ENCODE assay signal across 17 cellular contexts in genomic region chr4:144817081-144817480, GRCh38.
A peak's percentile ranks its signal among the peaks of the same experiment; 100 is the strongest.
DNase-seq lines count a peak whose midpoint lies in the region; ATAC-seq and TF ChIP-seq lines count a peak whose summit lies in the region.
"Had no signal": no experiment of that assay in that cellular context is flagged by ENCODE, and none has a peak within 500 bp of the region (broad histone marks: within the 10 kb centered on the region; RNA-seq: fewer than 3 reads in every experiment).

No MANE protein-coding gene starts in this region.

- ATAC-seq in activated T-cell treated with anti-CD3 and anti-CD28 coated beads, Interleukin-2, amount 50 U/mL, for 72 hours (replicated peaks in 1 of 2) = no peak
- ATAC-seq in HG03520 (IDR thresholded peaks at IDR 0.05; ENCODE audit: unreplicated experiment) = no peak
- ATAC-seq in GM19035 (IDR thresholded peaks at IDR 0.05; ENCODE audit: unreplicated experiment) = no peak
- ATAC-seq: CD8-positive, alpha-beta T cell had no signal

- no peak overlapping the region for H3K4me3 Mint-ChIP-seq in activated T-cell treated with anti-CD3 and anti-CD28 coated beads, Interleukin-2, amount 50 U/mL, for 72 hours
- H3K4me3 Mint-ChIP-seq in CD14-positive monocyte = no peak overlapping the region
- H3K4me3 Mint-ChIP-seq: CD4-positive, alpha-beta T cell; CD8-positive, alpha-beta T cell had no signal

- H3K4me3 ChIP-seq in fibroblast of pulmonary artery (replicated peaks; ENCODE audit: low read depth, low read length) = no peak overlapping the region
- H3K4me3 ChIP-seq: BLaER1 had no signal

- H3K36me3 Mint-ChIP-seq in activated T-cell treated with anti-CD3 and anti-CD28 coated beads, Interleukin-2, amount 50 U/mL, for 72 hours (ENCODE audit: insufficient read depth in 2 of 2) = no peaks in the 10 kb centered on the region
- no peaks in the 10 kb centered on the region for H3K36me3 Mint-ChIP-seq in CD14-positive monocyte
- H3K36me3 Mint-ChIP-seq: CD8-positive, alpha-beta T cell had no signal

- intact Hi-C loops in CD14-positive monocyte (cut with micrococcal nuclease) = no loop called here

- H3K27me3 Mint-ChIP-seq in activated T-cell treated with anti-CD3 and anti-CD28 coated beads, Interleukin-2, amount 50 U/mL, for 72 hours (ENCODE audit: low read depth) = no peaks in the 10 kb centered on the region
- no peaks in the 10 kb centered on the region for H3K27me3 Mint-ChIP-seq in CD14-positive monocyte (ENCODE audit: low read depth in 3 of 3)
- H3K27me3 Mint-ChIP-seq: CD4-positive, alpha-beta T cell had no signal

- TF ChIP-seq CTCF in fibroblast of pulmonary artery (IDR thresholded peaks at IDR 0.05; ENCODE audit: low read length, missing control alignments) = no peak
- TF ChIP-seq CTCF in CD14-positive monocyte (IDR thresholded peaks at IDR 0.05) = no peak

- no peak for DNase-seq in activated T-cell treated with anti-CD3 and anti-CD28 coated beads, Interleukin-2, amount 50 U/mL, for 72 hours
- no peak for DNase-seq in activated T-cell treated with anti-CD3 and anti-CD28 coated beads, Interleukin-2, amount 50 U/mL, for 48 hours
- DNase-seq in NCI-H226 = peak; percentile 75
- peak; percentile 6 for DNase-seq in fibroblast of pulmonary artery (ENCODE audit: low read depth)
- DNase-seq in CD14-positive monocyte (ENCODE audit: low spot score) = no peak
- DNase-seq: ACHN; BE2C; C1 segment of cervical spinal cord; Caco-2; Calu3; CD4-positive, alpha-beta T cell; CD8-positive, alpha-beta T cell; DMS79 treated with DMSO at 0.1 percent for 48 hours; GF-D8 had no signal

- no peaks in the 10 kb centered on the region for H3K4me1 Mint-ChIP-seq in activated T-cell treated with anti-CD3 and anti-CD28 coated beads, Interleukin-2, amount 50 U/mL, for 72 hours (ENCODE audit: low read depth)
- no peaks in the 10 kb centered on the region for H3K4me1 Mint-ChIP-seq in CD14-positive monocyte

- H3K27ac Mint-ChIP-seq in activated T-cell treated with anti-CD3 and anti-CD28 coated beads, Interleukin-2, amount 50 U/mL, for 72 hours = peak overlapping the region; percentile 55
- H3K27ac Mint-ChIP-seq in CD14-positive monocyte = no peak overlapping the region
- H3K27ac Mint-ChIP-seq: CD4-positive, alpha-beta T cell; CD8-positive, alpha-beta T cell had no signal

- peaks cover 0 to 4% of the 10 kb centered on the region in 2 donors for H3K9me3 Mint-ChIP-seq in activated T-cell treated with anti-CD3 and anti-CD28 coated beads, Interleukin-2, amount 50 U/mL, for 72 hours
- H3K9me3 Mint-ChIP-seq in CD14-positive monocyte = peaks cover 0 to 7% (median 3%) of the 10 kb centered on the region in 7 donors

Comparison
In these comparisons a context has a peak if more than half of its experiments do, and no peak if none do; other contexts are left out.
1. DNase-seq: peak in NCI-H226 (single experiment) and fibroblast of pulmonary artery (single experiment); none in activated T-cell treated with anti-CD3 and anti-CD28 coated beads, Interleukin-2, amount 50 U/mL, for 72 hours (0 of 2), activated T-cell treated with anti-CD3 and anti-CD28 coated beads, Interleukin-2, amount 50 U/mL, for 48 hours (0 of 2) and CD14-positive monocyte (single experiment).